In genomic region chr3:119330181-119330580, GRCh38 we compare ENCODE assay signal across 12 cellular contexts.
"Had no signal": no experiment of that assay in that cellular context is flagged by ENCODE, and none has a peak within 500 bp of the region (broad histone marks: within the 10 kb centered on the region; RNA-seq: fewer than 3 reads in every experiment).

No MANE protein-coding gene starts in this region.

- H3K36me3 ChIP-seq: thoracic aorta had no signal

- H3K4me3 ChIP-seq: heart left ventricle, thoracic aorta had no signal

- H3K27ac Mint-ChIP-seq: activated T-helper 1 cell treated with anti-CD3 and anti-CD28 coated beads, Interleukin-12 subunit alpha, Interleukin-12 subunit beta, Interleukin-2, Interleukin-4 antibody, amounts not matched to agents 30 ng/mL and 10 ng/mL and 1 ng/mL, durations not matched to agents 14 hours and 24 hours and 36 hours; dendritic cell treated with granulocyte-macrophage colony-stimulating factor and Interleukin-4, amounts not matched to agents 40 ng/mL and 50 ng/mL, for 4 days; natural killer cell; T-helper 1 cell treated with Interleukin-12 subunit alpha and Interleukin-12 subunit beta and Interleukin-4 antibody, amounts not matched to agents 30 μg/mL and 1 μg/mL, for 36 hours; WTC11 had no signal

- H3K27me3 Mint-ChIP-seq: dendritic cell treated with granulocyte-macrophage colony-stimulating factor and Interleukin-4, amounts not matched to agents 40 ng/mL and 50 ng/mL, for 4 days had no signal

- H3K4me3 Mint-ChIP-seq: activated T-helper 1 cell treated with anti-CD3 and anti-CD28 coated beads, Interleukin-12 subunit alpha, Interleukin-12 subunit beta, Interleukin-2, Interleukin-4 antibody, amounts not matched to agents 30 ng/mL and 10 ng/mL and 1 ng/mL, durations not matched to agents 14 hours and 24 hours and 36 hours; dendritic cell treated with granulocyte-macrophage colony-stimulating factor and Interleukin-4, amounts not matched to agents 40 ng/mL and 50 ng/mL, for 4 days; natural killer cell; T-helper 1 cell treated with Interleukin-12 subunit alpha and Interleukin-12 subunit beta and Interleukin-4 antibody, amounts not matched to agents 30 μg/mL and 1 μg/mL, for 36 hours; WTC11 had no signal

- H3K9me3 Mint-ChIP-seq: activated T-helper 1 cell treated with anti-CD3 and anti-CD28 coated beads, Interleukin-12 subunit alpha, Interleukin-12 subunit beta, Interleukin-2, Interleukin-4 antibody, amounts not matched to agents 30 ng/mL and 10 ng/mL and 1 ng/mL, durations not matched to agents 14 hours and 24 hours and 36 hours; dendritic cell treated with granulocyte-macrophage colony-stimulating factor and Interleukin-4, amounts not matched to agents 40 ng/mL and 50 ng/mL, for 4 days; natural killer cell; T-helper 1 cell treated with Interleukin-12 subunit alpha and Interleukin-12 subunit beta and Interleukin-4 antibody, amounts not matched to agents 30 μg/mL and 1 μg/mL, for 36 hours; WTC11 had no signal

- H3K27me3 ChIP-seq: heart left ventricle had no signal

- H3K27ac ChIP-seq: thoracic aorta had no signal

- DNase-seq: activated CD4-positive, alpha-beta T cell treated with anti-CD3 and anti-CD28 coated beads for 48 hours; activated naive CD4-positive, alpha-beta T cell; heart left ventricle; natural killer cell; Right ventricle myocardium superior; stimulated activated CD4-positive, alpha-beta T cell treated with anti-CD3 and anti-CD28 coated beads, Interleukin-12 subunit alpha, Interleukin-12 subunit beta, amount 100 ng/mL, for 4 hours; stimulated activated naive CD4-positive, alpha-beta T cell treated with Interleukin-2 at 50 U/mL for 16 hours had no signal

- H3K9me3 ChIP-seq: heart left ventricle, thoracic aorta had no signal

- H3K36me3 Mint-ChIP-seq: natural killer cell, WTC11 had no signal
